In the genomic region with DNA sequence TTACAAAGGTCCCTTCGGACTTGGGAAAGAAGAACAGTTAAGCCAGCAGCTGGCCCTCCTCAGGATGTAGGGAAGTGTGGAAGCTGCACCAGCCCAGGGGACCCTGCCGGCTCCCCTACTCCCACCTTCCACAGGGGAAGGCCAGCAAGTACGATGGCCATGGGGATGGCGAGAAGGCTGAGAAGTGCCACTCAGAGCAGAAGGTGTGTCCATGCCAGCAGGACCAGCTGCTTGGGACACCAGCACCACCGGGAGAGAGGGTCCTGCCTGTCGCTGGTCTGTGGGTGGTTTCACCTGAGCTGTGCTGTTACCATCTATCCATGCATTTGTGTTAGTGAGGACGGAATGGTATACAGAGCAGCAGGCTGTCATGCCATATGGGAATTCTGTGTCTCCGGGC, we compare ENCODE assay signal across 24 cellular contexts.
"Had no signal": no experiment of that assay in that cellular context is flagged by ENCODE, and none has a peak within 500 bp of the region (broad histone marks: within the 10 kb centered on the region; RNA-seq: fewer than 3 reads in every experiment).

No MANE protein-coding gene starts in this region.

- FAIRE-seq: urothelium cell line had no signal

- H3K9ac ChIP-seq: neural progenitor cell, parathyroid adenoma had no signal

- H3K4me1 ChIP-seq: gastrocnemius medialis, lower lobe of right lung had no signal

- H3K36me3 Mint-ChIP-seq: memory B cell, naive B cell, neural progenitor cell had no signal

- H3K4me1 Mint-ChIP-seq: central memory CD8-positive, alpha-beta T cell had no signal

- H3K4me2 ChIP-seq: neural progenitor cell had no signal

- H2AFZ ChIP-seq: neural progenitor cell, parathyroid adenoma had no signal

- H3K4me3 Mint-ChIP-seq: central memory CD8-positive, alpha-beta T cell; dendritic cell treated with granulocyte-macrophage colony-stimulating factor and Interleukin-4, amounts not matched to agents 40 ng/mL and 50 ng/mL, for 4 days; effector memory CD8-positive, alpha-beta T cell; memory B cell; naive B cell; neural progenitor cell had no signal

- H3K27me3 ChIP-seq: gastrocnemius medialis, neural progenitor cell had no signal

- H3K4me3 ChIP-seq: esophagus muscularis mucosa, gastrocnemius medialis, heart right ventricle, left ventricle myocardium inferior, lower lobe of right lung, neural progenitor cell, stomach, thoracic aorta had no signal

- H3K79me2 ChIP-seq: parathyroid adenoma had no signal

- H3K27ac ChIP-seq: epithelial cell of prostate, esophagus muscularis mucosa, gastrocnemius medialis, heart right ventricle, left ventricle myocardium inferior, lower lobe of right lung, neural progenitor cell, parathyroid adenoma, stomach, thoracic aorta had no signal

- H3K27ac Mint-ChIP-seq: effector memory CD8-positive, alpha-beta T cell; memory B cell; naive B cell; neural progenitor cell had no signal

- DNase-seq: effector memory CD8-positive, alpha-beta T cell; gastrocnemius medialis; heart right ventricle; islet precursor cell; left ventricle myocardium inferior; lower lobe of right lung; midbrain; naive B cell; occipital lobe; stimulated activated CD4-positive, alpha-beta T cell treated with anti-CD3 and anti-CD28 coated beads, Interleukin-2, amount 100 ng/mL, for 24 hours; stimulated activated naive CD4-positive, alpha-beta T cell; stomach; substantia nigra; trophoblast cell had no signal

- ATAC-seq: effector memory CD8-positive, alpha-beta T cell; gastrocnemius medialis; heart right ventricle; lower lobe of right lung; sciatic nerve had no signal

- H3K36me3 ChIP-seq: esophagus muscularis mucosa, gastrocnemius medialis, heart right ventricle, left ventricle myocardium inferior, lower lobe of right lung, neural progenitor cell, stomach, thoracic aorta had no signal

- H3K9me3 ChIP-seq: esophagus muscularis mucosa, gastrocnemius medialis, heart right ventricle, left ventricle myocardium inferior, lower lobe of right lung, stomach, thoracic aorta had no signal

- H3K9me3 Mint-ChIP-seq: central memory CD8-positive, alpha-beta T cell; dendritic cell treated with granulocyte-macrophage colony-stimulating factor and Interleukin-4, amounts not matched to agents 40 ng/mL and 50 ng/mL, for 4 days; effector memory CD8-positive, alpha-beta T cell; memory B cell; naive B cell; neural progenitor cell had no signal
